16 cellular contexts compared by ENCODE assay signal in genomic region chr6:52381249-52381648, GRCh38. TPM values are rescaled to one million over a fixed set of nuclear protein-coding genes. Genes with fewer than 3 reads are reported as not detected.
A peak's percentile ranks its signal among the peaks of the same experiment; 100 is the strongest.
DNase-seq lines count a peak whose midpoint lies in the region; TF ChIP-seq lines count a peak whose summit lies in the region.
"Had no signal": no experiment of that assay in that cellular context is flagged by ENCODE, and none has a peak within 500 bp of the region (broad histone marks: within the 10 kb centered on the region; RNA-seq: fewer than 3 reads in every experiment).

No MANE protein-coding gene starts in this region.

- H3K36me3 Mint-ChIP-seq in CD14-positive monocyte = peaks cover 15 to 25% of the 10 kb centered on the region in 2 donors

- TF ChIP-seq CTCF in dorsolateral prefrontal cortex (IDR thresholded peaks at IDR 0.05 in 54 of 56, conservative IDR thresholded peaks at IDR 0.05 in 2 of 56; ENCODE audit: low read depth in 1 of 56, partially characterized antibody in 56 of 56) = no peak
- no peak for TF ChIP-seq CTCF in CD14-positive monocyte (IDR thresholded peaks at IDR 0.05)

- no peak overlapping the region for H3K4me3 Mint-ChIP-seq in CD14-positive monocyte
- H3K4me3 Mint-ChIP-seq: GM23338, IgD-negative memory B cell had no signal

- DNase-seq in activated CD4-positive, alpha-beta T cell treated with anti-CD3 and anti-CD28 coated beads for 48 hours = peak; percentile 39
- DNase-seq in activated CD4-positive, alpha-beta T cell treated with anti-CD3 and anti-CD28 coated beads, Interleukin-2, amount 50 U/mL, for 1 hour = no peak
- DNase-seq in stimulated activated CD4-positive, alpha-beta T cell treated with anti-CD3 and anti-CD28 coated beads, Interleukin-1b, Interleukin-23, amount 100 ng/mL, for 48 hours = peak; percentile 9
- no peak for DNase-seq in stimulated activated CD4-positive, alpha-beta T cell treated with anti-CD3 and anti-CD28 coated beads, Interleukin-4, amount 100 ng/mL, for 4 hours
- DNase-seq in dorsolateral prefrontal cortex = no peak
- DNase-seq in CD14-positive monocyte (ENCODE audit: low spot score) = no peak
- no peak for DNase-seq in SHP77 treated with DMSO at 0.1 percent for 48 hours (lab: John Stamatoyannopoulos, UW)
- DNase-seq in T1000 (lab: John Stamatoyannopoulos, UW) = no peak
- DNase-seq: GF-D8, Kasumi-1, NCI-H1105, NCI-H1694, NCI-H524 treated with DMSO at 0.1 percent for 48 hours had no signal

- H3K27me3 ChIP-seq in dorsolateral prefrontal cortex = no peaks in the 10 kb centered on the region

- peak overlapping the region in 35 of 59 donors; percentile 1 to 99 (median 50) for H3K27ac ChIP-seq in dorsolateral prefrontal cortex
- H3K27ac ChIP-seq: HL-60 had no signal

- intact Hi-C loops in dorsolateral prefrontal cortex (cut with DNase I) (no loop called here), CD14-positive monocyte (cut with micrococcal nuclease) (no loop called here)

- H3K4me1 Mint-ChIP-seq in CD14-positive monocyte = peaks cover 21% of the 10 kb centered on the region

- peak overlapping the region in 2 of 7 donors; percentile 27 for H3K27ac Mint-ChIP-seq in CD14-positive monocyte
- H3K27ac Mint-ChIP-seq: GM23338, IgD-negative memory B cell had no signal

- no peak overlapping the region for H3K4me3 ChIP-seq in dorsolateral prefrontal cortex
- H3K4me3 ChIP-seq: GM23338 had no signal

- H3K27me3 Mint-ChIP-seq in CD14-positive monocyte (ENCODE audit: low read depth in 3 of 3) = peaks cover 0 to 1% (median 0%) of the 10 kb centered on the region in 3 donors
- H3K27me3 Mint-ChIP-seq: IgD-negative memory B cell had no signal

- no peaks in the 10 kb centered on the region for H3K9me3 Mint-ChIP-seq in CD14-positive monocyte
- H3K9me3 Mint-ChIP-seq: IgD-negative memory B cell had no signal

RNA-seq across cellular contexts. Expression of gene PAQR8, which starts 19.3 kb away (rescaled TPM):
- total RNA-seq in dorsolateral prefrontal cortex = 100 to 1,000 TPM in 46 of 120 experiments, 10 to 100 TPM in 74; 40.1 to 180 (median 87.5) TPM
- 10 to 100 TPM in 1 of 2 donors, 1 to 10 TPM in 1; 6.8 to 17.4 TPM for polyA plus RNA-seq in CD14-positive monocyte

RNA-seq across cellular contexts. Expression of gene EFHC1, which starts 38.9 kb away (rescaled TPM):
- 10 to 100 TPM; 18.1 to 39.8 (median 27.3) TPM for total RNA-seq in dorsolateral prefrontal cortex
- 1 to 10 TPM in 1 of 2 donors, under 1 TPM in 1; 0.30 to 2.3 TPM for polyA plus RNA-seq in CD14-positive monocyte

Comparison
In these comparisons a context has a peak if more than half of its experiments do, and no peak if none do; other contexts are left out.
1. DNase-seq: peak in activated CD4-positive, alpha-beta T cell treated with anti-CD3 and anti-CD28 coated beads for 48 hours (single experiment) and stimulated activated CD4-positive, alpha-beta T cell treated with anti-CD3 and anti-CD28 coated beads, Interleukin-1b, Interleukin-23, amount 100 ng/mL, for 48 hours (single experiment); none in activated CD4-positive, alpha-beta T cell treated with anti-CD3 and anti-CD28 coated beads, Interleukin-2, amount 50 U/mL, for 1 hour (single experiment), stimulated activated CD4-positive, alpha-beta T cell treated with anti-CD3 and anti-CD28 coated beads, Interleukin-4, amount 100 ng/mL, for 4 hours (0 of 2), dorsolateral prefrontal cortex (0 of 10), CD14-positive monocyte (single experiment), SHP77 treated with DMSO at 0.1 percent for 48 hours (single experiment) and T1000 (single experiment).